11 cellular contexts compared by ENCODE assay signal in the genomic region with DNA sequence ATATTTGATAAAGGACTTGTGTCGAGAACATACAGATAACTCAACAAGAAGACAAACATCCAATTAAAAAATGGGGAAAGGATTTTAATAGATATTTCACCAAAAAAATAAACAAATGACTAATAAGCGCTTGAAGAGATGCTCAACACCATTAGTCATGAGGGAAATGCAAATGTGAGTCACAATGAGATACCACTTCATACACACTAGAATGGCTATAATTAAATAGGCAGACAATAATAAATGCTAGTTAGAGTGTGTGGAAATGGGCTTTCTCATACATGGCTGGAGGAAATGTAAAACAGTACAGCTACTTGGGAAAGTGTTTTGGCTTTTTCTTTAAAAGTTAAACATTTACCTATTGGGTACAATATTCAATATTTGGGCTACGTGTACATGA. TPM values are rescaled to one million over a fixed set of nuclear protein-coding genes. Genes with fewer than 3 reads are reported as not detected.
A peak's percentile ranks its signal among the peaks of the same experiment; 100 is the strongest.
DNase-seq lines count a peak whose midpoint lies in the region; ATAC-seq and TF ChIP-seq lines count a peak whose summit lies in the region.
"Had no signal": no experiment of that assay in that cellular context is flagged by ENCODE, and none has a peak within 500 bp of the region (broad histone marks: within the 10 kb centered on the region; RNA-seq: fewer than 3 reads in every experiment).

No MANE protein-coding gene starts in this region.

- in situ Hi-C loops in GM13976 (cut with MboI; ENCODE audit: low sequenced_read_pairs, unreplicated experiment): no loop called here

- H3K27me3 ChIP-seq in SJSA1 (replicated peaks): no peaks in the 10 kb centered on the region

- DNase-seq in A172 (ENCODE audit: low spot score) (peak; percentile 82), HCEC 1CT (peak; percentile 87), SJSA1 (ENCODE audit: low read depth in 1 of 2, low spot score in 2 of 2) (peak in 1 of 2 experiments; percentile 58), fibroblast of mammary gland (ENCODE audit: low read depth) (peak; percentile 92), Right ventricle myocardium inferior (ENCODE audit: missing footprints) (no peak), retina (no peak), GM13976 (ENCODE audit: low spot score) (no peak)
- no peak for DNase-seq in activated CD4-positive, alpha-beta T cell treated with anti-CD3 and anti-CD28 coated beads, Interleukin-2, amount 50 U/mL, for 1 hour
- DNase-seq: activated CD4-positive, alpha-beta T cell treated with anti-CD3 and anti-CD28 coated beads for 4 hours; NCI-H82; stimulated activated CD4-positive, alpha-beta T cell treated with anti-CD3 and anti-CD28 coated beads, Interleukin-12 subunit alpha, Interleukin-12 subunit beta, amount 100 ng/mL, for 4 hours had no signal

- peak overlapping the region; percentile 2; the same call in 1 of the 2 replicates for H3K27ac ChIP-seq in SJSA1

- H3K9me3 ChIP-seq in SJSA1 (replicated peaks): no peaks in the 10 kb centered on the region

- intact Hi-C loops in Right ventricle myocardium inferior (cut with DNase I): no loop called here

- TF ChIP-seq CTCF in fibroblast of mammary gland (conservative IDR thresholded peaks at IDR 0.05; ENCODE audit: control insufficient read depth, insufficient read depth, low read depth, low read length) (no peak), GM13976 (IDR thresholded peaks at IDR 0.05; ENCODE audit: borderline replicate concordance, control extremely low read depth, extremely low read depth, insufficient read depth, missing control alignments) (no peak)

- no peak for ATAC-seq in Right ventricle myocardium inferior

- no peaks in the 10 kb centered on the region for H3K36me3 ChIP-seq in SJSA1

- H3K4me3 ChIP-seq in SJSA1 (no peak overlapping the region), fibroblast of mammary gland (ENCODE audit: control insufficient read depth, low read depth, low read length) (no peak overlapping the region)

- peaks cover 12% of the 10 kb centered on the region for H3K4me1 ChIP-seq in SJSA1 (replicated peaks)

RNA-seq across cellular contexts. Expression of a gene that starts 34.8 kb away (rescaled TPM):
- total RNA-seq in A172 (2014; rRNA removed; shearing (Covaris generic)): not detected in 2 replicates
- total RNA-seq in SJSA1 (2014; rRNA removed; shearing (Covaris generic)): not detected in 2 replicates
- total RNA-seq in Right ventricle myocardium inferior: 52.3 TPM

Comparison
In these comparisons a context has a peak if more than half of its experiments do, and no peak if none do; other contexts are left out.
1. DNase-seq: peak in A172 (single experiment), HCEC 1CT (single experiment) and fibroblast of mammary gland (single experiment); none in Right ventricle myocardium inferior (single experiment), retina (single experiment), activated CD4-positive, alpha-beta T cell treated with anti-CD3 and anti-CD28 coated beads, Interleukin-2, amount 50 U/mL, for 1 hour (single experiment) and GM13976 (single experiment).
2. RNA of a gene that starts 34.8 kb away (total RNA-seq): 52.3 TPM in Right ventricle myocardium inferior (single experiment); not detected in A172 and not detected in SJSA1; every median in the first group is over 10 times any median in the second.